1 cellular context compared by ENCODE assay signal in genomic region chr3:15205934-15206661, GRCh38.
TF ChIP-seq lines count a peak whose summit lies in the region.

CAPN7 (plus strand) TSS chr3:15206246; CDS start chr3:15206496, 250 bp downstream.

TF ChIP-seq in Ishikawa, 13 proteins besides CTCF, POLR2A, EP300 and RAD21 (continued from another document):
- TF ChIP-seq ZBTB7A (IDR thresholded peaks at IDR 0.05; ENCODE audit: low read depth) (peak; percentile 96), TCF12 (IDR thresholded peaks at IDR 0.05; ENCODE audit: low read depth) (peak; percentile 54; the same call in 1 of the 2 replicates)
